ENCODE assay signal across 20 cellular contexts in genomic region chr13:81381560-81381959, GRCh38.
DNase-seq lines count a peak whose midpoint lies in the region; ATAC-seq, FAIRE-seq and TF ChIP-seq lines count a peak whose summit lies in the region.
"Had no signal": no experiment of that assay in that cellular context is flagged by ENCODE, and none has a peak within 500 bp of the region (broad histone marks: within the 10 kb centered on the region; RNA-seq: fewer than 3 reads in every experiment).

No MANE protein-coding gene starts in this region.

- no peak for TF ChIP-seq RAD21 in K562 (CRISPR knock-in tag; conservative IDR thresholded peaks at IDR 0.05 in 1 of 2, IDR thresholded peaks at IDR 0.05 in 1 of 2)

- H4K20me1 ChIP-seq in K562 (replicated peaks; ENCODE audit: control insufficient read depth, insufficient read depth, low read length), result no peaks in the 10 kb centered on the region

- H3K27ac ChIP-seq in K562 (ENCODE audit: extremely low read depth, low read depth, low read length), result no peak overlapping the region
- H3K27ac ChIP-seq in pancreas, result no peak overlapping the region
- H3K27ac ChIP-seq: A549 had no signal

- intact Hi-C loops in K562 (cut with micrococcal nuclease), result no loop called here
- intact Hi-C loops in pancreas (cut with DNase I), result loop anchor here in 1 of 3 donors (10.0 kb wide), 1 partner anchor 343 kb away; no protein-coding TSS in a partner anchor

- no peaks in the 10 kb centered on the region for H3K27me3 ChIP-seq in K562 (ENCODE audit: control insufficient read depth in 2 of 2, insufficient read depth in 2 of 2, low read length in 2 of 2)
- no peaks in the 10 kb centered on the region for H3K27me3 ChIP-seq in pancreas

- H3K4me1 ChIP-seq in K562 (replicated peaks in 1 of 2; ENCODE audit: control insufficient read depth in 2 of 2, insufficient read depth in 2 of 2, low read length in 2 of 2) (no peaks in the 10 kb centered on the region; a peak in 1 of 5 replicates), pancreas (no peaks in the 10 kb centered on the region)
- H3K4me1 ChIP-seq: A549 had no signal

- no peak overlapping the region for H2AFZ ChIP-seq in K562 (ENCODE audit: low read depth, low read length)

- peak; percentile 70 for FAIRE-seq in G401.6 (lab: Jason Lieb, UNC)
- FAIRE-seq in K562 (lab: Jason Lieb, UNC), result no peak
- FAIRE-seq in pancreas (lab: Jason Lieb, UNC), result peak; percentile 74
- FAIRE-seq: A549, D721Med had no signal

- no TSS peak for BruUV-seq in K562 (replicated peaks; lab: Mats Ljungman, UMichigan)

- POLR2A ChIA-PET in K562 (lab: Yijun Ruan, JAX), result no interaction called here

- in situ Hi-C loops in K562 (cut with MboI), result no loop called here

- 7% methylated on average over 1 of the region's 1 CpG for WGBS in K562 (ENCODE audit: insufficient coverage, low coverage, missing lambda C conversion rate)
- 51 to 62% methylated on average over 1 of the region's 1 CpG for WGBS in pancreas, 2 donors

- H3K79me2 ChIP-seq in K562 (ENCODE audit: control insufficient read depth, insufficient read depth, low read length), result no peaks in the 10 kb centered on the region

- TF ChIP-seq EP300 in K562 (IDR thresholded peaks at IDR 0.05; ENCODE audit: low read length), result no peak

- H3K36me3 ChIP-seq in K562 (ENCODE audit: control insufficient read depth, insufficient read depth, low read length) (no peaks in the 10 kb centered on the region), pancreas (no peaks in the 10 kb centered on the region)

- DNase-seq in K562 (ENCODE audit: extremely low read depth in 1 of 4, low spot score in 3 of 4) (no peak), pancreas (no peak), NCI-H82 treated with DMSO at 0.1 percent for 48 hours (lab: John Stamatoyannopoulos, UW; ENCODE audit: unreplicated experiment) (no peak)
- DNase-seq in stimulated activated CD4-positive, alpha-beta T cell treated with anti-CD3 and anti-CD28 coated beads, Interleukin-2, amount 100 ng/mL, for 24 hours, result no peak
- DNase-seq: DMS53, GOT3, HCEC 1CT, NCI-H1694, NCI-H2081, NCI-H2171, NCI-H446, NCI-H526, RPMI8226, SHP77, T-helper 17 cell had no signal

- H3K9me3 ChIP-seq in K562 (replicated peaks; ENCODE audit: control insufficient read depth, insufficient read depth, low read depth, low read length), result no peaks in the 10 kb centered on the region
- H3K9me3 ChIP-seq in pancreas, result no peaks in the 10 kb centered on the region
- H3K9me3 ChIP-seq: A549 had no signal

- CTCF ChIA-PET in K562 (lab: Yijun Ruan, JAX; ENCODE audit: low intra/inter-chr PET ratio), result no interaction called here

- no peak overlapping the region for H3K4me3 ChIP-seq in K562
- no peak overlapping the region for H3K4me3 ChIP-seq in pancreas
- H3K4me3 ChIP-seq: A549 had no signal

- ATAC-seq in HG03175 (IDR thresholded peaks at IDR 0.05; ENCODE audit: unreplicated experiment) (peak; percentile 68), K562 (no peak), pancreas (no peak), HG03280 (IDR thresholded peaks at IDR 0.05; ENCODE audit: unreplicated experiment) (no peak)
- ATAC-seq: A549, T-helper 17 cell had no signal

- no peak overlapping the region for H3K9ac ChIP-seq in K562 (ENCODE audit: insufficient read depth in 1 of 2, low read depth in 2 of 2, low read length in 2 of 2)

- H3K4me2 ChIP-seq in K562 (ENCODE audit: insufficient read depth, low read length), result no peak overlapping the region
- H3K4me2 ChIP-seq: A549 had no signal

- H3K9me1 ChIP-seq in K562 (ENCODE audit: control insufficient read depth, insufficient read depth, low read length), result no peaks in the 10 kb centered on the region

- TF ChIP-seq POLR2A in K562 (conservative IDR thresholded peaks at IDR 0.05), result no peak

- no peak for TF ChIP-seq CTCF in K562 (IDR thresholded peaks at IDR 0.05 in 2 of 3, conservative IDR thresholded peaks at IDR 0.05 in 1 of 3; ENCODE audit: insufficient read depth in 2 of 3, low read depth in 1 of 3, low read length in 3 of 3)
- TF ChIP-seq CTCF in pancreas (IDR thresholded peaks at IDR 0.05), result no peak

TF ChIP-seq in K562, 482 proteins besides CTCF, POLR2A, EP300 and RAD21:
- TF ChIP-seq, protein P1, sequence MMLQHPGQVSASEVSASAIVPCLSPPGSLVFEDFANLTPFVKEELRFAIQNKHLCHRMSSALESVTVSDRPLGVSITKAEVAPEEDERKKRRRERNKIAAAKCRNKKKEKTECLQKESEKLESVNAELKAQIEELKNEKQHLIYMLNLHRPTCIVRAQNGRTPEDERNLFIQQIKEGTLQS (IDR thresholded peaks at IDR 0.05), result peak; percentile 40
- TF ChIP-seq, protein P1 (CRISPR knock-in tag; conservative IDR thresholded peaks at IDR 0.05), result no peak
- TF ChIP-seq, protein P2, sequence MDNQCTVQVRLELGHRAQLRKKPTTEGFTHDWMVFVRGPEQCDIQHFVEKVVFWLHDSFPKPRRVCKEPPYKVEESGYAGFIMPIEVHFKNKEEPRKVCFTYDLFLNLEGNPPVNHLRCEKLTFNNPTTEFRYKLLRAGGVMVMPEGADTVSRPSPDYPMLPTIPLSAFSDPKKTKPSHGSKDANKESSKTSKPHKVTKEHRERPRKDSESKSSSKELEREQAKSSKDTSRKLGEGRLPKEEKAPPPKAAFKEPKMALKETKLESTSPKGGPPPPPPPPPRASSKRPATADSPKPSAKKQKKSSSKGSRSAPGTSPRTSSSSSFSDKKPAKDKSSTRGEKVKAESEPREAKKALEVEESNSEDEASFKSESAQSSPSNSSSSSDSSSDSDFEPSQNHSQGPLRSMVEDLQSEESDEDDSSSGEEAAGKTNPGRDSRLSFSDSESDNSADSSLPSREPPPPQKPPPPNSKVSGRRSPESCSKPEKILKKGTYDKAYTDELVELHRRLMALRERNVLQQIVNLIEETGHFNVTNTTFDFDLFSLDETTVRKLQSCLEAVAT (IDR thresholded peaks at IDR 0.05), result no peak
